ENCODE assay signal across 26 cellular contexts in the genomic region with DNA sequence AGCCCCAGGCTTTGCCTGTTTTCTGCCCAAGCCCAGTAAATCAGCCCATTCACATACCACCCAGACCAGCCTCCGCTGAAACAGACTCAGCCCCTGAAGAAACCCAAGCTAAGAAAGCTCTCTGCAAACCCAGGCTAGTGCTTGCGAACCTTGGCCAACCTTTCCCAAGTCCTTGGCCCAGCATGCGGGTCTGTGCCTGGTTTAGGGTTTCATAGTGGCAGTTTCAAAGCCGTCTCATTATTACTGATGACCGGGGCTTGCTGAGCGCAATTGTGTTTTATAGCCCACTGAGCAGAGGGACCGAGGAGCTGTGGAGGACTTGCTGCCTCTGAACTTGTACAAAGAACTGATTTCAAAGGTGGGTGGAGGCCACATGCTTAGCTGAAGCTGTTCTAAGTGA.
A peak's percentile ranks its signal among the peaks of the same experiment; 100 is the strongest.
DNase-seq lines count a peak whose midpoint lies in the region; TF ChIP-seq lines count a peak whose summit lies in the region.
"Had no signal": no experiment of that assay in that cellular context is flagged by ENCODE, and none has a peak within 500 bp of the region (broad histone marks: within the 10 kb centered on the region; RNA-seq: fewer than 3 reads in every experiment).

No MANE protein-coding gene starts in this region.

- no peak overlapping the region for H3K4me2 ChIP-seq in parathyroid adenoma (ENCODE audit: low read length)
- H3K4me2 ChIP-seq: BLaER1 had no signal

- H3K4me3 Mint-ChIP-seq in endodermal cell = no peak overlapping the region
- H3K4me3 Mint-ChIP-seq: CD14-positive monocyte; CD4-positive, alpha-beta memory T cell; CD4-positive, CD25-positive, alpha-beta regulatory T cell; CD8-positive, alpha-beta memory T cell had no signal

- DNase-seq in NCI-H69 (lab: John Stamatoyannopoulos, UW) (peak; percentile 15), endodermal cell (peak; percentile 28), left kidney (ENCODE audit: low read depth, low spot score) (peak; percentile 46), HuH-7.5 (ENCODE audit: low spot score) (no peak), activated gamma-delta T cell treated with Interleukin-2 at 50 U/mL for 16 hours (no peak), NCI-H146 treated with DMSO at 0.1 percent for 48 hours (lab: John Stamatoyannopoulos, UW; ENCODE audit: unreplicated experiment) (no peak), hypothalamus (lab: John Stamatoyannopoulos, UW) (no peak)
- DNase-seq: 8988T; ACHN; BE2C; C1 segment of cervical spinal cord; CD4-positive, alpha-beta memory T cell; CD4-positive, CD25-positive, alpha-beta regulatory T cell; CD8-positive, alpha-beta memory T cell; COR-L47; DMS 273 treated with DMSO at 0.1 percent for 48 hours; DMS153; DMS53; DMS79; DND-41; EL; GDM1 had no signal

- no peak overlapping the region for H3K27ac ChIP-seq in endodermal cell (ENCODE audit: low read depth, low read length)
- H3K27ac ChIP-seq in parathyroid adenoma = no peak overlapping the region
- H3K27ac ChIP-seq: BLaER1 had no signal

- H3K4me1 ChIP-seq in endodermal cell (ENCODE audit: control insufficient read depth, insufficient read depth, low read length) = no peaks in the 10 kb centered on the region
- H3K4me1 ChIP-seq in parathyroid adenoma = peaks cover 7% of the 10 kb centered on the region
- H3K4me1 ChIP-seq: BE2C had no signal

- H2AFZ ChIP-seq in parathyroid adenoma = peak overlapping the region; percentile 5

- peaks cover 3% of the 10 kb centered on the region for H3K27me3 Mint-ChIP-seq in endodermal cell (ENCODE audit: insufficient read depth)
- H3K27me3 Mint-ChIP-seq: CD4-positive, CD25-positive, alpha-beta regulatory T cell had no signal

- H3K79me2 ChIP-seq in parathyroid adenoma = no peaks in the 10 kb centered on the region

- H3K4me1 Mint-ChIP-seq in endodermal cell = no peaks in the 10 kb centered on the region
- H3K4me1 Mint-ChIP-seq: CD4-positive, alpha-beta memory T cell; CD4-positive, CD25-positive, alpha-beta regulatory T cell; CD8-positive, alpha-beta memory T cell had no signal

- peaks cover 3% of the 10 kb centered on the region for H3K9me3 Mint-ChIP-seq in endodermal cell

- no peak overlapping the region for H3K9ac ChIP-seq in endodermal cell (ENCODE audit: extremely low read depth, low read length, poor library complexity, severe bottlenecking)
- H3K9ac ChIP-seq in parathyroid adenoma = no peak overlapping the region
- H3K9ac ChIP-seq: BLaER1 had no signal

- H3K4me3 ChIP-seq in endodermal cell (ENCODE audit: low read length) = no peak overlapping the region
- H3K4me3 ChIP-seq in parathyroid adenoma (ENCODE audit: low read depth, low read length) = no peak overlapping the region
- H3K4me3 ChIP-seq: BLaER1, GM12878 had no signal

- no peaks in the 10 kb centered on the region for H3K27me3 ChIP-seq in endodermal cell (ENCODE audit: control insufficient read depth, insufficient read depth, low read length, poor library complexity, severe bottlenecking)
- no peaks in the 10 kb centered on the region for H3K27me3 ChIP-seq in parathyroid adenoma (ENCODE audit: control insufficient read depth, insufficient read depth, low read length)
- H3K27me3 ChIP-seq: BE2C, BLaER1 had no signal

- WGBS in endodermal cell (ENCODE audit: insufficient coverage in 1 of 2, insufficient read length in 1 of 2), 2 experiments = 89 to 92% methylated on average over 4 to 7 of the region's 7 CpGs

- H3K36me3 ChIP-seq in endodermal cell (ENCODE audit: control insufficient read depth, insufficient read depth, low read length) = no peaks in the 10 kb centered on the region
- H3K36me3 ChIP-seq in parathyroid adenoma (ENCODE audit: control insufficient read depth, insufficient read depth, low read length) = no peaks in the 10 kb centered on the region
- H3K36me3 ChIP-seq: BE2C, BLaER1 had no signal

- no peaks in the 10 kb centered on the region for H3K36me3 Mint-ChIP-seq in endodermal cell (ENCODE audit: low read depth)
- H3K36me3 Mint-ChIP-seq: CD14-positive monocyte; CD4-positive, alpha-beta memory T cell; CD4-positive, CD25-positive, alpha-beta regulatory T cell; CD8-positive, alpha-beta memory T cell had no signal

- no peak overlapping the region for H3K27ac Mint-ChIP-seq in endodermal cell
- H3K27ac Mint-ChIP-seq: CD14-positive monocyte; CD4-positive, alpha-beta memory T cell; CD4-positive, CD25-positive, alpha-beta regulatory T cell; CD8-positive, alpha-beta memory T cell had no signal

- TF ChIP-seq CTCF in endodermal cell (conservative IDR thresholded peaks at IDR 0.05) (no peak), parathyroid adenoma (IDR thresholded peaks at IDR 0.05) (no peak)

- H3K9me3 ChIP-seq in endodermal cell (ENCODE audit: control insufficient read depth, low read length) (no peaks in the 10 kb centered on the region), parathyroid adenoma (ENCODE audit: control insufficient read depth, low read length) (no peaks in the 10 kb centered on the region)
- H3K9me3 ChIP-seq: BE2C had no signal

Comparison
In these comparisons a context has a peak if more than half of its experiments do, and no peak if none do; other contexts are left out.
1. DNase-seq: peak in NCI-H69 (single experiment), endodermal cell (single experiment) and left kidney (single experiment); none in HuH-7.5 (single experiment), activated gamma-delta T cell treated with Interleukin-2 at 50 U/mL for 16 hours (single experiment), NCI-H146 treated with DMSO at 0.1 percent for 48 hours (single experiment) and hypothalamus (0 of 51).